ENCODE assay signal across 12 cellular contexts in the genomic region with DNA sequence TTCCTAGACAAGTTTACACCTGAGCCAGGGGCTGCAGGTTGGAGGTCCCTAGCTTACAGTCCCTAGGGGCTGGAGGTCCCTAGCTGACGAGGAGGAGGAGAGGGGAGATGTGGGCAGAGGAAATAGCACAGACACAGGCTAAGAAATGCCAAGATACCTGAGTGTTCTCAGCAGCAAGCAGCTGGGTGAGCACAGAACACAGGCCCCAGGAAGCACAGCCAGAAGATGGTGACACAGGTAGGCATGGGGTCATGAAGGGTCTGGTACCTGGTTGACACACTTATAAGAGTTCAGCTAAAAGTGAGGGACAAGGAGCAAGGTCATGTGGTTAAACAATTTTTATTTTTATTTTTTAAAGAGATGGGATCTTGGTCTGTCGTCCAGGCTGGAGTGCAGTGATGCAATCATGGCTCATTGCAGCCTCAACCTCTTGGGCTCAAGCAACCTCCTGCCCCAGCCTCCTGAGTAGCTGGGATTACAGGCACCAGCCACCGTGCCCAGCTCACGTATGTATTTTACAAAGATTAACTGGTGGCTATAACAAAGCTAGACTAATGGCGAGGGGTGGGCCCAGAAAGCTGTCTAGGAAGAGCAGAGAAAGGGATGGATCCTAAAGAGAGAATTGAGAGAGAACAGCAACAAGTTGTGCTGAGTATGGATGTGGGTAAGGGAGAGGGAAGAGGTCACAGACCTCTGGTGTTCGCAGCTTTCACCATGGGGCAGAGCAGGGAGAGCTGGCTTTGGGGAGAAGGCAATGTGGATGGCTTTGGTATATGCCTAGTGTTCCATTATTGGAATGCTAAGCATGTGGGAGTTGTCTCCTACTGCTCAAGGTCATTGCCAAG.
DNase-seq lines count a peak whose midpoint lies in the region; ATAC-seq, FAIRE-seq and TF ChIP-seq lines count a peak whose summit lies in the region.
"Had no signal": no experiment of that assay in that cellular context is flagged by ENCODE, and none has a peak within 500 bp of the region (broad histone marks: within the 10 kb centered on the region; RNA-seq: fewer than 3 reads in every experiment).

No MANE protein-coding gene starts in this region.

- peaks cover 73% of the 10 kb centered on the region for H4K20me1 ChIP-seq in astrocyte (ENCODE audit: insufficient read depth, low read length)
- H4K20me1 ChIP-seq in osteoblast (ENCODE audit: insufficient read depth, low read length), result peaks cover 62% of the 10 kb centered on the region
- H4K20me1 ChIP-seq in neural progenitor cell (ENCODE audit: low read depth), result no peaks in the 10 kb centered on the region

- H3K4me2 ChIP-seq in astrocyte (ENCODE audit: low read length), result no peak overlapping the region
- no peak overlapping the region for H3K4me2 ChIP-seq in osteoblast (ENCODE audit: insufficient read depth, low read length)
- H3K4me2 ChIP-seq in neural progenitor cell, result no peak overlapping the region
- H3K4me2 ChIP-seq: hepatocyte had no signal

- H3K9me3 Mint-ChIP-seq in CD8-positive, alpha-beta T cell, result no peaks in the 10 kb centered on the region
- peaks cover 1% of the 10 kb centered on the region for H3K9me3 Mint-ChIP-seq in astrocyte (ENCODE audit: unreplicated experiment)
- no peaks in the 10 kb centered on the region for H3K9me3 Mint-ChIP-seq in neural progenitor cell

- no peak overlapping the region for H3K4me3 Mint-ChIP-seq in CD8-positive, alpha-beta T cell
- H3K4me3 Mint-ChIP-seq in astrocyte (ENCODE audit: unreplicated experiment) (peak overlapping the region; percentile 34), neural progenitor cell (no peak overlapping the region)

- H3K4me1 ChIP-seq in CD8-positive, alpha-beta T cell (ENCODE audit: insufficient read depth, low read length), result peaks cover 18% of the 10 kb centered on the region
- H3K4me1 ChIP-seq in astrocyte (ENCODE audit: insufficient read depth, low read length) (peaks cover 9% of the 10 kb centered on the region), osteoblast (ENCODE audit: insufficient read depth, low read length) (peaks cover 25% of the 10 kb centered on the region), neural progenitor cell (peaks cover 14% of the 10 kb centered on the region)

- H3K36me3 Mint-ChIP-seq in CD8-positive, alpha-beta T cell, result peaks cover 79% of the 10 kb centered on the region
- H3K36me3 Mint-ChIP-seq in astrocyte (ENCODE audit: low read depth, unreplicated experiment) (peaks cover 33% of the 10 kb centered on the region), neural progenitor cell (no peaks in the 10 kb centered on the region)

- H3F3A ChIP-seq in neural progenitor cell (ENCODE audit: low read depth), result peaks cover 10% of the 10 kb centered on the region

- ATAC-seq in CD8-positive, alpha-beta T cell, result no peak

- POLR2A ChIA-PET in CD8-positive, alpha-beta T cell (lab: Charles Lee), result no interaction called here

- DNase-seq in CD8-positive, alpha-beta T cell, result no peak
- peak; percentile 7 for DNase-seq in HCEC 1CT
- DNase-seq in astrocyte (ENCODE audit: low read depth), result no peak
- no peak for DNase-seq in osteoblast (ENCODE audit: insufficient read length, low spot score, missing footprints)
- no peak for DNase-seq in activated CD4-positive, CD25-positive, alpha-beta regulatory T cell treated with anti-CD3 and anti-CD28 coated beads, Interleukin-2, amount 50 U/mL, for 72 hours
- no peak for DNase-seq in neural progenitor cell (ENCODE audit: low spot score)
- DNase-seq in Ammon's horn (ENCODE audit: low spot score), result no peak
- no peak for DNase-seq in NCI-H1048 (lab: John Stamatoyannopoulos, UW)
- DNase-seq: KG1, NCI-H187 treated with DMSO at 0.1 percent for 48 hours had no signal

- no peaks in the 10 kb centered on the region for H3K27me3 ChIP-seq in CD8-positive, alpha-beta T cell (ENCODE audit: insufficient read depth, low read length)
- H3K27me3 ChIP-seq in astrocyte (ENCODE audit: insufficient read depth, low read length) (no peaks in the 10 kb centered on the region), osteoblast (ENCODE audit: insufficient read depth, low read length) (no peaks in the 10 kb centered on the region), neural progenitor cell (no peaks in the 10 kb centered on the region)
- H3K27me3 ChIP-seq: hepatocyte had no signal

- no peaks in the 10 kb centered on the region for H3K9me3 ChIP-seq in CD8-positive, alpha-beta T cell (ENCODE audit: low read length)
- no peaks in the 10 kb centered on the region for H3K9me3 ChIP-seq in astrocyte (ENCODE audit: insufficient read depth, low read depth, low read length)
- H3K9me3 ChIP-seq in osteoblast (ENCODE audit: low read depth, low read length), result no peaks in the 10 kb centered on the region
- H3K9me3 ChIP-seq in neural progenitor cell (ENCODE audit: low read depth), result no peaks in the 10 kb centered on the region

- H2AFZ ChIP-seq in astrocyte (ENCODE audit: low read depth, low read length) (no peak overlapping the region), osteoblast (ENCODE audit: low read length) (no peak overlapping the region), neural progenitor cell (replicated peaks) (no peak overlapping the region)
- H2AFZ ChIP-seq: hepatocyte had no signal

- intact Hi-C loops in CD8-positive, alpha-beta T cell (cut with DNase I, micrococcal nuclease), result loop anchor here in 1 of 2 experiments (2.0 kb wide), 1 partner anchor 781 kb away; no protein-coding TSS in a partner anchor

- no peak overlapping the region for H3K27ac ChIP-seq in CD8-positive, alpha-beta T cell (ENCODE audit: low read depth, low read length)
- no peak overlapping the region for H3K27ac ChIP-seq in astrocyte (ENCODE audit: low read depth, low read length)
- peak overlapping the region; percentile 57 for H3K27ac ChIP-seq in osteoblast (ENCODE audit: low read depth, low read length)
- H3K27ac ChIP-seq in neural progenitor cell, result no peak overlapping the region
- H3K27ac ChIP-seq: hepatocyte had no signal

- peaks cover 38% of the 10 kb centered on the region for H3K4me1 Mint-ChIP-seq in CD8-positive, alpha-beta T cell (ENCODE audit: low read depth)
- H3K4me1 Mint-ChIP-seq in astrocyte (ENCODE audit: low read depth, unreplicated experiment) (peaks cover 38% of the 10 kb centered on the region), neural progenitor cell (peaks cover 28% of the 10 kb centered on the region)

- H3K79me2 ChIP-seq in astrocyte (ENCODE audit: insufficient read depth, low read length) (peaks cover 71% of the 10 kb centered on the region), osteoblast (ENCODE audit: insufficient read depth, low read length) (peaks cover 55% of the 10 kb centered on the region), neural progenitor cell (ENCODE audit: low read depth) (no peaks in the 10 kb centered on the region)
- H3K79me2 ChIP-seq: hepatocyte had no signal

- FAIRE-seq in astrocyte (lab: Jason Lieb, UNC), result no peak
- FAIRE-seq: bronchial epithelial cell had no signal

- CTCF ChIA-PET in CD8-positive, alpha-beta T cell (lab: Charles Lee), result interaction anchor here (0.7 to 3.6 kb wide), 6 partner anchors 11 to 231 kb away, joined by 3 to 18 read pairs (median 3); no protein-coding TSS in a partner anchor

- no peak overlapping the region for H3K4me3 ChIP-seq in CD8-positive, alpha-beta T cell (ENCODE audit: low read depth, low read length)
- H3K4me3 ChIP-seq in astrocyte (ENCODE audit: insufficient read depth, low read depth, low read length) (no peak overlapping the region), osteoblast (ENCODE audit: insufficient read depth, low read length) (no peak overlapping the region), neural progenitor cell (no peak overlapping the region)
- H3K4me3 ChIP-seq: hepatocyte had no signal

- H3K9ac ChIP-seq in astrocyte (ENCODE audit: low read length), result no peak overlapping the region
- H3K9ac ChIP-seq in neural progenitor cell, result no peak overlapping the region

- H3K27ac Mint-ChIP-seq in CD8-positive, alpha-beta T cell, result peak overlapping the region; percentile 14
- H3K27ac Mint-ChIP-seq in astrocyte (ENCODE audit: unreplicated experiment), result peak overlapping the region; percentile 81
- no peak overlapping the region for H3K27ac Mint-ChIP-seq in neural progenitor cell

- TF ChIP-seq CTCF in CD8-positive, alpha-beta T cell (IDR thresholded peaks at IDR 0.05), result no peak
- no peak for TF ChIP-seq CTCF in astrocyte (IDR thresholded peaks at IDR 0.05; ENCODE audit: insufficient read depth, low read depth, low read length)
- no peak for TF ChIP-seq CTCF in osteoblast (IDR thresholded peaks at IDR 0.05; ENCODE audit: extremely low read depth, low read depth, low read length)
- TF ChIP-seq CTCF in neural progenitor cell (IDR thresholded peaks at IDR 0.05), result no peak

- peaks cover 19% of the 10 kb centered on the region for H3K36me3 ChIP-seq in CD8-positive, alpha-beta T cell (ENCODE audit: insufficient read depth, low read length)
- H3K36me3 ChIP-seq in astrocyte (ENCODE audit: insufficient read depth, low read length) (peaks cover 73% of the 10 kb centered on the region), osteoblast (ENCODE audit: insufficient read depth, low read length) (peaks cover 93% of the 10 kb centered on the region), neural progenitor cell (no peaks in the 10 kb centered on the region)

- H3K27me3 Mint-ChIP-seq in CD8-positive, alpha-beta T cell (ENCODE audit: low read depth), result no peaks in the 10 kb centered on the region
- H3K27me3 Mint-ChIP-seq in astrocyte (ENCODE audit: low read depth, unreplicated experiment), result no peaks in the 10 kb centered on the region
- peaks cover 2% of the 10 kb centered on the region for H3K27me3 Mint-ChIP-seq in neural progenitor cell (ENCODE audit: insufficient read depth, low read depth)
